ENCODE assay signal across 18 cellular contexts in the genomic region with DNA sequence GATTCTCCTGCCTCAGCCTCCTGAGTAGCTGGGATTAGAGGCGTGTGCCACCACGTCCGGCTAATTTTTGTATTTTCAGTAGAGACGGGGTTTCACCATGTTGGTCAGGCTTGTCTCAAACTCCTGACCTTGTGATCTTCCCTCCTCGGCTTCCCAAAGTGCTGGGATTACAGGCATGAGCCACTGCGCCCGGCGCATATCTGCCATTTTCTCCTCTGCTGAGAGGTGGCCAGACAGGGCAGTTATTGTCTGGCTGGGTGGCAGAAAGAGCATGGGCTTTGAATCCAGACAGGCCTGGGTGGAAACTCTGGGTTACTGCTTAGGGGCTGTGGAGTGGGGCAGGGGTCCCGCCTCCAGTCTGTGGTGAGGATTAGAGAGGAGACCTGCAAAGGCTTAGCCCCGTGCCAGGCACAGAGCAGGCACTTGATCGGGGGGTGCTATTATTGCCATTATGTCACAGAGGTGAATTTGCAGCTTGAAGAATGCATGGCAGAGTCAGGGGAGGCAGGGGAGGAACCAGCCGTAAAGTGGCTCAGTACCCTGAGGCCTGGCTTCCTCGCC.
"Had no signal": no experiment of that assay in that cellular context is flagged by ENCODE, and none has a peak within 500 bp of the region (broad histone marks: within the 10 kb centered on the region; RNA-seq: fewer than 3 reads in every experiment).

No MANE protein-coding gene starts in this region.

- H3K36me3 ChIP-seq: ovary, sigmoid colon had no signal

- ATAC-seq: activated T-cell treated with anti-CD3 and anti-CD28 coated beads, Interleukin-2, amount 50 U/mL, for 4 hours; body of pancreas; stimulated activated memory B cell treated with anti-CD40 and anti-IgM and Interleukin-4, amounts not matched to agents 10 μg/mL and 1 μg/mL and 100 μg/mL, for 72 hours had no signal

- DNase-seq: activated B cell treated with CpG ODN at 0.5 μM for 24 hours; activated CD4-positive, alpha-beta T cell treated with anti-CD3 and anti-CD28 coated beads for 48 hours; activated CD8-positive, alpha-beta memory T cell treated with anti-CD3 and anti-CD28 coated beads, Interleukin-2, amount 50 U/mL, for 4 hours; activated gamma-delta T cell; activated T-cell treated with anti-CD3 and anti-CD28 coated beads, Interleukin-2, amount 50 U/mL, for 4 hours; body of pancreas; cortex of kidney; effector CD4-positive, alpha-beta T cell; hypothalamus; ovary; sigmoid colon; stimulated activated CD4-positive, alpha-beta T cell treated with anti-CD3 and anti-CD28 coated beads, Interleukin-4, amount 100 ng/mL, for 4 hours; testis had no signal

- H3K36me3 Mint-ChIP-seq: activated naive CD4-positive, alpha-beta T cell treated with anti-CD3 and anti-CD28 coated beads, Interleukin-2, amount 50 U/mL, for 72 hours; stimulated activated memory B cell treated with anti-CD40 and anti-IgM and Interleukin-4, amounts not matched to agents 10 μg/mL and 1 μg/mL and 100 μg/mL, for 72 hours; type B pancreatic cell had no signal

- H3K27ac ChIP-seq: body of pancreas, ovary, sigmoid colon, SK-N-MC, testis had no signal

- H3K9me3 ChIP-seq: body of pancreas, ovary, sigmoid colon, testis had no signal

- H3K4me1 Mint-ChIP-seq: activated B cell treated with CpG ODN at 0.5 μM for 24 hours; stimulated activated memory B cell treated with anti-CD40 and anti-IgM and Interleukin-4, amounts not matched to agents 10 μg/mL and 1 μg/mL and 100 μg/mL, for 72 hours had no signal

- H3K4me3 Mint-ChIP-seq: activated B cell treated with CpG ODN at 0.5 μM for 24 hours; activated T-cell treated with anti-CD3 and anti-CD28 coated beads, Interleukin-2, amount 50 U/mL, for 4 hours; stimulated activated memory B cell treated with anti-CD40 and anti-IgM and Interleukin-4, amounts not matched to agents 10 μg/mL and 1 μg/mL and 100 μg/mL, for 72 hours; T-helper 2 cell treated with Interferon-gamma antibody and Interleukin-4, amounts not matched to agents 5 μg/mL and 100 μg/mL, for 36 hours; type B pancreatic cell had no signal

- H3K27me3 Mint-ChIP-seq: type B pancreatic cell had no signal

- H3K9me3 Mint-ChIP-seq: activated B cell treated with CpG ODN at 0.5 μM for 24 hours; activated naive CD4-positive, alpha-beta T cell treated with anti-CD3 and anti-CD28 coated beads, Interleukin-2, amount 50 U/mL, for 72 hours; activated T-cell treated with anti-CD3 and anti-CD28 coated beads, Interleukin-2, amount 50 U/mL, for 4 hours; stimulated activated memory B cell treated with anti-CD40 and anti-IgM and Interleukin-4, amounts not matched to agents 10 μg/mL and 1 μg/mL and 100 μg/mL, for 72 hours; T-helper 2 cell treated with Interferon-gamma antibody and Interleukin-4, amounts not matched to agents 5 μg/mL and 100 μg/mL, for 36 hours; type B pancreatic cell had no signal

- H3K27me3 ChIP-seq: body of pancreas, ovary, sigmoid colon, testis had no signal

- H3K27ac Mint-ChIP-seq: activated B cell treated with CpG ODN at 0.5 μM for 24 hours; activated naive CD4-positive, alpha-beta T cell treated with anti-CD3 and anti-CD28 coated beads, Interleukin-2, amount 50 U/mL, for 72 hours; stimulated activated memory B cell treated with anti-CD40 and anti-IgM and Interleukin-4, amounts not matched to agents 10 μg/mL and 1 μg/mL and 100 μg/mL, for 72 hours; T-helper 2 cell treated with Interferon-gamma antibody and Interleukin-4, amounts not matched to agents 5 μg/mL and 100 μg/mL, for 36 hours; type B pancreatic cell had no signal

- H3K4me3 ChIP-seq: body of pancreas, ovary, sigmoid colon, SK-N-MC, testis had no signal
